8 cellular contexts compared by ENCODE assay signal in the genomic region with DNA sequence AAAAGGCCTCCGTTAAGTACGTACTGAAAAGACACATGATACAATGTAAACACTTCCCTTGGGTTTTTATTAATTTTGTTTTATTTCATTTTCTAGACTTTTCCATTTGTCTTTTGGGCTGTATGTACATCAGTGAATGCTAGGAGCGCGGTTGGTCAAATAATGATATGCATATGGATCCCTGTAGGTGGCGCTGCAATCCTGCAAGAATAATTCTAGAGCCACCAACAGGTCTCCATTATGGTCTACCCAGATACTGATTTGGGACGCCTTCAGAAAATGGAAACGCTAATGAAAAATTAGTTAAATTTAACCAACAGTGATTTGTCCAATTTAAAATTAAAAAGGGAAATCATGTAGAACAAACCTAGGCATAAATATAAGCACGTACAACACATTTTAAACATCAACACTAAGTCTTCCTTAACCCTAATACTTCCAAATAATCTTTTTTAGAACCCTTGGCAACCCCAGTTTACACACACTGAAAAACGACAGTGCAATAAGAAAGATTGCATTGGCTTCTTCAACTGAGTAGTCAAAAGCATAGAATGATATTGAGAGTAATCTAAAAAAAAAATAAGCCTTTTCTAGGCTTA.
DNase-seq lines count a peak whose midpoint lies in the region; ATAC-seq, FAIRE-seq and TF ChIP-seq lines count a peak whose summit lies in the region.

No MANE protein-coding gene starts in this region.

- peak overlapping the region; percentile 43; the same call in 1 of the 3 replicates for H3K4me2 ChIP-seq in A549

- ATAC-seq in A549: peak; percentile 50 to 90; a peak in 3 of 6 replicates
- peak; percentile 87 to 91 for ATAC-seq in upper lobe of left lung (ENCODE audit: low FRiP score in 2 of 2)

- no peak for TF ChIP-seq POLR2A in A549 (IDR thresholded peaks at IDR 0.05; ENCODE audit: low read length)
- no peak for TF ChIP-seq POLR2A in upper lobe of left lung (IDR thresholded peaks at IDR 0.05)

- no peaks in the 10 kb centered on the region for H3K4me1 ChIP-seq in A549
- H3K4me1 ChIP-seq in upper lobe of left lung: no peaks in the 10 kb centered on the region

- POLR2A ChIA-PET in A549 (lab: Yijun Ruan, JAX): no interaction called here

- DNase-seq in A549 (ENCODE audit: low read depth in 1 of 2, low spot score in 1 of 2): peak; percentile 37 to 71
- DNase-seq in HFF-Myc (ENCODE audit: extremely low read depth, low read depth): peak; percentile 63
- DNase-seq in LoVo (ENCODE audit: low spot score): peak; percentile 73
- DNase-seq in RPMI8226: peak; percentile 59
- DNase-seq in ecto neural progenitor cell (ENCODE audit: low spot score): peak; percentile 75
- peak; percentile 91 to 93 for DNase-seq in lung microvascular endothelial cell (ENCODE audit: low read depth in 2 of 2)
- peak in 1 of 2 donors; percentile 69 for DNase-seq in upper lobe of left lung

- FAIRE-seq in A549 (lab: Jason Lieb, UNC): no peak

- no peaks in the 10 kb centered on the region for H3K27me3 ChIP-seq in upper lobe of left lung

- TF ChIP-seq RAD21 in A549 (conservative IDR thresholded peaks at IDR 0.05 in 1 of 2, IDR thresholded peaks at IDR 0.05 in 1 of 2): peak; percentile 79 to 83

- CTCF ChIA-PET in A549 (lab: Yijun Ruan, JAX): no interaction called here

- H3K4me3 ChIP-seq in A549 (no peak overlapping the region), HFF-Myc (replicated peaks; ENCODE audit: low read depth, low read length) (no peak overlapping the region), upper lobe of left lung (no peak overlapping the region)

- H3K36me3 ChIP-seq in upper lobe of left lung: no peaks in the 10 kb centered on the region

- TF ChIP-seq CTCF in A549 (IDR thresholded peaks at IDR 0.05) (peak; percentile 63), GM12872 (IDR thresholded peaks at IDR 0.05; ENCODE audit: insufficient read depth, low read depth, low read length) (peak; percentile 60), HFF-Myc (IDR thresholded peaks at IDR 0.05; ENCODE audit: low read depth, low read length, missing control alignments) (peak; percentile 66), upper lobe of left lung (IDR thresholded peaks at IDR 0.05) (peak; percentile 56 to 85 (median 74))

- H3K9me3 ChIP-seq in A549: no peaks in the 10 kb centered on the region
- H3K9me3 ChIP-seq in upper lobe of left lung: no peaks in the 10 kb centered on the region

- H3K27ac ChIP-seq in A549: no peak overlapping the region
- no peak overlapping the region for H3K27ac ChIP-seq in upper lobe of left lung

- WGBS in A549 (ENCODE audit: missing lambda C conversion rate): 14% methylated on average over 9 of the region's 9 CpGs
- 22 to 25% methylated on average over 9 of the region's 9 CpGs for WGBS in upper lobe of left lung, 2 donors

- TF ChIP-seq EP300 in A549 (IDR thresholded peaks at IDR 0.05): no peak
- TF ChIP-seq EP300 in upper lobe of left lung (IDR thresholded peaks at IDR 0.05): no peak

TF ChIP-seq in A549, 52 proteins besides CTCF, POLR2A, EP300 and RAD21:
- TF ChIP-seq SMC3 (IDR thresholded peaks at IDR 0.05) (peak; percentile 78), GATA3 (IDR thresholded peaks at IDR 0.05; ENCODE audit: borderline replicate concordance) (no peak)
TF ChIP-seq in A549: peak in this region for 1.
